ENCODE assay signal across 20 cellular contexts in genomic region chr2:10571673-10572072, GRCh38.
"Had no signal": no experiment of that assay in that cellular context is flagged by ENCODE, and none has a peak within 500 bp of the region (broad histone marks: within the 10 kb centered on the region; RNA-seq: fewer than 3 reads in every experiment).

No MANE protein-coding gene starts in this region.

- H3K27ac Mint-ChIP-seq: activated CD8-positive, alpha-beta memory T cell treated with anti-CD3 and anti-CD28 coated beads, Interleukin-2, amount 10 ng/mL, durations not matched to agents 7 days and 5 days; activated naive CD8-positive, alpha-beta T cell treated with anti-CD3 and anti-CD28 coated beads for 36 hours; activated T-helper 17 cell treated with anti-CD3 and anti-CD28 coated beads, Interleukin-2, amount 50 U/mL, for 72 hours; T-helper 1 cell treated with Interleukin-12 subunit alpha and Interleukin-12 subunit beta and Interleukin-4 antibody, amounts not matched to agents 30 μg/mL and 1 μg/mL, for 36 hours had no signal

- DNase-seq: activated CD4-positive, alpha-beta T cell treated with anti-CD3 and anti-CD28 coated beads for 4 hours; activated CD8-positive, alpha-beta memory T cell treated with anti-CD3 and anti-CD28 coated beads, Interleukin-2, amount 10 ng/mL, durations not matched to agents 7 days and 5 days; activated gamma-delta T cell; activated naive CD4-positive, alpha-beta T cell treated with anti-CD3 and anti-CD28 coated beads, Interleukin-2, amount 10 ng/mL, durations not matched to agents 7 days and 5 days; activated naive CD8-positive, alpha-beta T cell treated with anti-CD3 and anti-CD28 coated beads for 36 hours; activated T-cell treated with anti-CD3 and anti-CD28 coated beads, Interleukin-2, amount 50 U/mL, for 4 hours; brain microvascular endothelial cell; cerebellar nuclear complex; MV-4-11; NCI-H1092 treated with DMSO at 0.1 percent for 48 hours; NCI-H1417 treated with DMSO at 0.1 percent for 48 hours; NCI-H1694; NCI-H2029; NCI-H510A treated with DMSO at 0.1 percent for 48 hours; NCI-H69; NK-92 treated with Interleukin-12 subunit alpha and Interleukin-12 subunit beta, amount 100 ng/mL, for 24 hours; SHP77 treated with DMSO at 0.1 percent for 48 hours had no signal

- H3K27me3 Mint-ChIP-seq: activated CD8-positive, alpha-beta memory T cell treated with anti-CD3 and anti-CD28 coated beads, Interleukin-2, amount 10 ng/mL, durations not matched to agents 7 days and 5 days; activated naive CD4-positive, alpha-beta T cell treated with anti-CD3 and anti-CD28 coated beads, Interleukin-2, amount 10 ng/mL, durations not matched to agents 7 days and 5 days; activated naive CD8-positive, alpha-beta T cell treated with anti-CD3 and anti-CD28 coated beads for 36 hours; activated T-helper 17 cell treated with anti-CD3 and anti-CD28 coated beads, Interleukin-2, amount 50 U/mL, for 72 hours had no signal

- ATAC-seq: activated CD4-positive, CD25-positive, alpha-beta regulatory T cell treated with anti-CD3 and anti-CD28 coated beads, Interleukin-2, amount 50 U/mL, for 24 hours; activated CD8-positive, alpha-beta memory T cell treated with anti-CD3 and anti-CD28 coated beads, Interleukin-2, amount 10 ng/mL, durations not matched to agents 7 days and 5 days; activated T-cell treated with anti-CD3 and anti-CD28 coated beads, Interleukin-2, amount 50 U/mL, for 4 hours; activated T-helper 17 cell treated with anti-CD3 and anti-CD28 coated beads, Interleukin-2, amount 50 U/mL, for 72 hours had no signal

- H3K4me1 Mint-ChIP-seq: activated naive CD8-positive, alpha-beta T cell treated with anti-CD3 and anti-CD28 coated beads for 36 hours had no signal

- H3K27ac ChIP-seq: brain microvascular endothelial cell had no signal

- H3K9me3 Mint-ChIP-seq: activated naive CD4-positive, alpha-beta T cell treated with anti-CD3 and anti-CD28 coated beads, Interleukin-2, amount 10 ng/mL, durations not matched to agents 7 days and 5 days; activated naive CD8-positive, alpha-beta T cell treated with anti-CD3 and anti-CD28 coated beads for 36 hours; activated T-cell treated with anti-CD3 and anti-CD28 coated beads, Interleukin-2, amount 50 U/mL, for 4 hours; activated T-helper 17 cell treated with anti-CD3 and anti-CD28 coated beads, Interleukin-2, amount 50 U/mL, for 72 hours; T-helper 1 cell treated with Interleukin-12 subunit alpha and Interleukin-12 subunit beta and Interleukin-4 antibody, amounts not matched to agents 30 μg/mL and 1 μg/mL, for 36 hours had no signal

- H3K4me3 Mint-ChIP-seq: activated CD8-positive, alpha-beta memory T cell treated with anti-CD3 and anti-CD28 coated beads, Interleukin-2, amount 10 ng/mL, durations not matched to agents 7 days and 5 days; activated naive CD4-positive, alpha-beta T cell treated with anti-CD3 and anti-CD28 coated beads, Interleukin-2, amount 10 ng/mL, durations not matched to agents 7 days and 5 days; activated naive CD8-positive, alpha-beta T cell treated with anti-CD3 and anti-CD28 coated beads for 36 hours; activated T-cell treated with anti-CD3 and anti-CD28 coated beads, Interleukin-2, amount 50 U/mL, for 4 hours; activated T-helper 17 cell treated with anti-CD3 and anti-CD28 coated beads, Interleukin-2, amount 50 U/mL, for 72 hours; T-helper 1 cell treated with Interleukin-12 subunit alpha and Interleukin-12 subunit beta and Interleukin-4 antibody, amounts not matched to agents 30 μg/mL and 1 μg/mL, for 36 hours had no signal
